Comparison of ENCODE assay signal across 10 cellular contexts in genomic region chr19:17311455-17312248, GRCh38. TPM values are rescaled to one million over a fixed set of nuclear protein-coding genes. Genes with fewer than 3 reads are reported as not detected.
DNase-seq lines count a peak whose midpoint lies in the region; ATAC-seq and TF ChIP-seq lines count a peak whose summit lies in the region.
"Had no signal": no experiment of that assay in that cellular context is flagged by ENCODE, and none has a peak within 500 bp of the region (broad histone marks: within the 10 kb centered on the region; RNA-seq: fewer than 3 reads in every experiment).

No MANE protein-coding gene starts in this region.

- H3K4me3 Mint-ChIP-seq in MCF 10A (ENCODE audit: unreplicated experiment) (peak overlapping the region; percentile 57), WTC11 (peak overlapping the region; percentile 88)
- H3K4me3 Mint-ChIP-seq in stimulated activated naive CD8-positive, alpha-beta T cell treated with anti-CD3 and anti-CD28 coated beads, Interleukin-15, amount 100 ng/mL, for 72 hours, result peak overlapping the region; percentile 3 to 53

- H3K9me3 ChIP-seq in breast epithelium, result no peaks in the 10 kb centered on the region

- no peaks in the 10 kb centered on the region for H3K27me3 ChIP-seq in breast epithelium

- no peak for TF ChIP-seq POLR2A in breast epithelium (IDR thresholded peaks at IDR 0.05)

- H3K4me3 ChIP-seq in breast epithelium (no peak overlapping the region), foreskin fibroblast (ENCODE audit: low read depth in 1 of 2, low read length in 2 of 2) (no peak overlapping the region)

- H3K4me1 Mint-ChIP-seq in MCF 10A (ENCODE audit: insufficient read depth, unreplicated experiment) (peaks cover 29% of the 10 kb centered on the region), WTC11 (peaks cover 20% of the 10 kb centered on the region)
- peaks cover 64% of the 10 kb centered on the region for H3K4me1 Mint-ChIP-seq in stimulated activated naive CD8-positive, alpha-beta T cell treated with anti-CD3 and anti-CD28 coated beads, Interleukin-15, amount 100 ng/mL, for 72 hours

- POLR2A ChIA-PET in MCF 10A (lab: Yijun Ruan, JAX) (interaction anchor here (0.7 to 10.5 kb wide), 4 partner anchors 8 to 68 kb away, joined by 3 to 152 read pairs (median 4); partner anchors contain the start of genes ABHD8, ANO8 and GTPBP3), WTC11 (lab: Charles Lee) (interaction anchor here (0.7 kb wide), 1 partner anchor 17 kb away, joined by 3 read pairs; no protein-coding TSS in a partner anchor)

- TF ChIP-seq CTCF in MCF 10A (IDR thresholded peaks at IDR 0.05; ENCODE audit: unreplicated experiment) (no peak), breast epithelium (IDR thresholded peaks at IDR 0.05) (no peak), WTC11 (IDR thresholded peaks at IDR 0.05) (no peak), foreskin fibroblast (IDR thresholded peaks at IDR 0.05; ENCODE audit: low read depth, low read length) (no peak)

- no peaks in the 10 kb centered on the region for H3K36me3 ChIP-seq in breast epithelium

- peaks cover 5 to 7% of the 10 kb centered on the region in 2 donors for H3K4me1 ChIP-seq in breast epithelium

- no TSS peak for BruUV-seq in MCF 10A (replicated peaks; lab: Mats Ljungman, UMichigan)

- DNase-seq in MCF 10A (ENCODE audit: unreplicated experiment), result peak; percentile 83
- DNase-seq in breast epithelium (ENCODE audit: low spot score in 2 of 2), result no peak
- no peak for DNase-seq in WTC11 (ENCODE audit: low spot score)
- DNase-seq in foreskin fibroblast, result peak; percentile 41 to 68
- DNase-seq in stimulated activated naive CD8-positive, alpha-beta T cell treated with anti-CD3 and anti-CD28 coated beads, Interleukin-15, amount 100 ng/mL, for 72 hours, result no peak
- no peak for DNase-seq in RKO (ENCODE audit: low spot score)
- DNase-seq: posterior cingulate gyrus had no signal

- intact Hi-C loops in MCF 10A (cut with micrococcal nuclease) (no loop called here), breast epithelium (cut with DNase I; ENCODE audit: low total_unique reads) (no loop called here)

- ATAC-seq in WTC11 (no peak), HG03280 (IDR thresholded peaks at IDR 0.05; ENCODE audit: unreplicated experiment) (no peak), HG03095 (IDR thresholded peaks at IDR 0.05; ENCODE audit: unreplicated experiment) (no peak)
- no peak for ATAC-seq in stimulated activated naive CD8-positive, alpha-beta T cell treated with anti-CD3 and anti-CD28 coated beads, Interleukin-15, amount 100 ng/mL, for 72 hours

- H3K36me3 Mint-ChIP-seq in MCF 10A (ENCODE audit: insufficient read depth, unreplicated experiment) (peaks cover 19% of the 10 kb centered on the region), WTC11 (peaks cover 23% of the 10 kb centered on the region)

- H3K27me3 Mint-ChIP-seq in MCF 10A (ENCODE audit: insufficient read depth, unreplicated experiment) (no peaks in the 10 kb centered on the region), WTC11 (ENCODE audit: low read depth) (no peaks in the 10 kb centered on the region)
- no peaks in the 10 kb centered on the region for H3K27me3 Mint-ChIP-seq in stimulated activated naive CD8-positive, alpha-beta T cell treated with anti-CD3 and anti-CD28 coated beads, Interleukin-15, amount 100 ng/mL, for 72 hours

- no peaks in the 10 kb centered on the region for H3K9me3 Mint-ChIP-seq in MCF 10A (ENCODE audit: unreplicated experiment)
- H3K9me3 Mint-ChIP-seq in WTC11, result no peaks in the 10 kb centered on the region
- no peaks in the 10 kb centered on the region for H3K9me3 Mint-ChIP-seq in stimulated activated naive CD8-positive, alpha-beta T cell treated with anti-CD3 and anti-CD28 coated beads, Interleukin-15, amount 100 ng/mL, for 72 hours

- no peak overlapping the region for H3K27ac ChIP-seq in breast epithelium
- H3K27ac ChIP-seq: HL-60 had no signal

- CTCF ChIA-PET in MCF 10A (lab: Yijun Ruan, JAX), result interaction anchor here (0.6 kb wide), 2 partner anchors 14 to 19 kb away, joined by 3 read pairs; no protein-coding TSS in a partner anchor
- CTCF ChIA-PET in WTC11 (lab: Charles Lee), result interaction anchor here (0.6 to 1.2 kb wide), 2 partner anchors 16 to 132 kb away, joined by 4 read pairs; no protein-coding TSS in a partner anchor

- peak overlapping the region; percentile 52 for H3K27ac Mint-ChIP-seq in MCF 10A (ENCODE audit: low read depth, unreplicated experiment)
- H3K27ac Mint-ChIP-seq in WTC11, result peak overlapping the region; percentile 48; the same call in 1 of the 2 replicates
- peak overlapping the region; percentile 48 to 69 for H3K27ac Mint-ChIP-seq in stimulated activated naive CD8-positive, alpha-beta T cell treated with anti-CD3 and anti-CD28 coated beads, Interleukin-15, amount 100 ng/mL, for 72 hours

TF ChIP-seq in WTC11, 78 proteins besides CTCF, POLR2A, EP300 and RAD21 (continues in another document):
- TF ChIP-seq NFATC4 (CRISPR knock-in tag; IDR thresholded peaks at IDR 0.05) (no peak), OVOL2 (CRISPR knock-in tag; IDR thresholded peaks at IDR 0.05; ENCODE audit: borderline replicate concordance) (no peak), ZNF219 (CRISPR knock-in tag; IDR thresholded peaks at IDR 0.05; ENCODE audit: borderline replicate concordance) (no peak), ZNF138 (CRISPR knock-in tag; conservative IDR thresholded peaks at IDR 0.05) (no peak), TP53 (CRISPR knock-in tag; IDR thresholded peaks at IDR 0.05) (no peak), TCF7 (CRISPR knock-in tag; IDR thresholded peaks at IDR 0.05; ENCODE audit: low read depth) (no peak)
- TF ChIP-seq, protein P1, sequence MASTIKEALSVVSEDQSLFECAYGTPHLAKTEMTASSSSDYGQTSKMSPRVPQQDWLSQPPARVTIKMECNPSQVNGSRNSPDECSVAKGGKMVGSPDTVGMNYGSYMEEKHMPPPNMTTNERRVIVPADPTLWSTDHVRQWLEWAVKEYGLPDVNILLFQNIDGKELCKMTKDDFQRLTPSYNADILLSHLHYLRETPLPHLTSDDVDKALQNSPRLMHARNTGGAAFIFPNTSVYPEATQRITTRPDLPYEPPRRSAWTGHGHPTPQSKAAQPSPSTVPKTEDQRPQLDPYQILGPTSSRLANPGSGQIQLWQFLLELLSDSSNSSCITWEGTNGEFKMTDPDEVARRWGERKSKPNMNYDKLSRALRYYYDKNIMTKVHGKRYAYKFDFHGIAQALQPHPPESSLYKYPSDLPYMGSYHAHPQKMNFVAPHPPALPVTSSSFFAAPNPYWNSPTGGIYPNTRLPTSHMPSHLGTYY (CRISPR knock-in tag; IDR thresholded peaks at IDR 0.05), result no peak
- TF ChIP-seq, protein P2, sequence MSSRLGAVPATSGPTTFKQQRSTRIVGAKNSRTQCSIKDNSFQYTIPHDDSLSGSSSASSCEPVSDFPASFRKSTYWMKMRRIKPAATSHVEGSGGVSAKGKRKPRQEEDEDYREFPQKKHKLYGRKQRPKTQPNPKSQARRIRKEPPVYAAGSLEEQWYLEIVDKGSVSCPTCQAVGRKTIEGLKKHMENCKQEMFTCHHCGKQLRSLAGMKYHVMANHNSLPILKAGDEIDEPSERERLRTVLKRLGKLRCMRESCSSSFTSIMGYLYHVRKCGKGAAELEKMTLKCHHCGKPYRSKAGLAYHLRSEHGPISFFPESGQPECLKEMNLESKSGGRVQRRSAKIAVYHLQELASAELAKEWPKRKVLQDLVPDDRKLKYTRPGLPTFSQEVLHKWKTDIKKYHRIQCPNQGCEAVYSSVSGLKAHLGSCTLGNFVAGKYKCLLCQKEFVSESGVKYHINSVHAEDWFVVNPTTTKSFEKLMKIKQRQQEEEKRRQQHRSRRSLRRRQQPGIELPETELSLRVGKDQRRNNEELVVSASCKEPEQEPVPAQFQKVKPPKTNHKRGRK (CRISPR knock-in tag; IDR thresholded peaks at IDR 0.05; ENCODE audit: borderline replicate concordance), result no peak
- TF ChIP-seq, protein P3, sequence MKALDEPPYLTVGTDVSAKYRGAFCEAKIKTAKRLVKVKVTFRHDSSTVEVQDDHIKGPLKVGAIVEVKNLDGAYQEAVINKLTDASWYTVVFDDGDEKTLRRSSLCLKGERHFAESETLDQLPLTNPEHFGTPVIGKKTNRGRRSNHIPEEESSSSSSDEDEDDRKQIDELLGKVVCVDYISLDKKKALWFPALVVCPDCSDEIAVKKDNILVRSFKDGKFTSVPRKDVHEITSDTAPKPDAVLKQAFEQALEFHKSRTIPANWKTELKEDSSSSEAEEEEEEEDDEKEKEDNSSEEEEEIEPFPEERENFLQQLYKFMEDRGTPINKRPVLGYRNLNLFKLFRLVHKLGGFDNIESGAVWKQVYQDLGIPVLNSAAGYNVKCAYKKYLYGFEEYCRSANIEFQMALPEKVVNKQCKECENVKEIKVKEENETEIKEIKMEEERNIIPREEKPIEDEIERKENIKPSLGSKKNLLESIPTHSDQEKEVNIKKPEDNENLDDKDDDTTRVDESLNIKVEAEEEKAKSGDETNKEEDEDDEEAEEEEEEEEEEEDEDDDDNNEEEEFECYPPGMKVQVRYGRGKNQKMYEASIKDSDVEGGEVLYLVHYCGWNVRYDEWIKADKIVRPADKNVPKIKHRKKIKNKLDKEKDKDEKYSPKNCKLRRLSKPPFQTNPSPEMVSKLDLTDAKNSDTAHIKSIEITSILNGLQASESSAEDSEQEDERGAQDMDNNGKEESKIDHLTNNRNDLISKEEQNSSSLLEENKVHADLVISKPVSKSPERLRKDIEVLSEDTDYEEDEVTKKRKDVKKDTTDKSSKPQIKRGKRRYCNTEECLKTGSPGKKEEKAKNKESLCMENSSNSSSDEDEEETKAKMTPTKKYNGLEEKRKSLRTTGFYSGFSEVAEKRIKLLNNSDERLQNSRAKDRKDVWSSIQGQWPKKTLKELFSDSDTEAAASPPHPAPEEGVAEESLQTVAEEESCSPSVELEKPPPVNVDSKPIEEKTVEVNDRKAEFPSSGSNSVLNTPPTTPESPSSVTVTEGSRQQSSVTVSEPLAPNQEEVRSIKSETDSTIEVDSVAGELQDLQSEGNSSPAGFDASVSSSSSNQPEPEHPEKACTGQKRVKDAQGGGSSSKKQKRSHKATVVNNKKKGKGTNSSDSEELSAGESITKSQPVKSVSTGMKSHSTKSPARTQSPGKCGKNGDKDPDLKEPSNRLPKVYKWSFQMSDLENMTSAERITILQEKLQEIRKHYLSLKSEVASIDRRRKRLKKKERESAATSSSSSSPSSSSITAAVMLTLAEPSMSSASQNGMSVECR (CRISPR knock-in tag; IDR thresholded peaks at IDR 0.05; ENCODE audit: borderline replicate concordance), result no peak

RNA-seq across cellular contexts. Expression of gene DDA1, which starts 2.3 kb away (rescaled TPM):
- 57.4 and 60.4 TPM in 2 replicates for total RNA-seq in MCF 10A (2022)
- 10 to 100 TPM in 2 of 3 donors, 1 to 10 TPM in 1; 9.2 to 18.7 (median 11.1) TPM for total RNA-seq in breast epithelium
- 36.2 to 42.8 TPM (median 37.0 TPM) in 3 replicates for total RNA-seq in WTC11 (2021)

RNA-seq across cellular contexts. Expression of gene MRPL34, which starts 6.0 kb away (rescaled TPM):
- total RNA-seq in MCF 10A (2022) (58.8 and 65.8 TPM in 2 replicates), breast epithelium (100 to 1,000 TPM in 1 of 3 donors, 10 to 100 TPM in 2; 88.5 to 139 (median 98.0) TPM), WTC11 (2021) (117 to 130 TPM (median 122 TPM) in 3 replicates)

RNA-seq across cellular contexts. Expression of gene ABHD8, which starts 8.4 kb away (rescaled TPM):
- total RNA-seq in MCF 10A (2022) (4.1 and 6.4 TPM in 2 replicates), breast epithelium (10 to 100 TPM in 2 of 3 donors, 1 to 10 TPM in 1; 6.7 to 14.4 (median 11.0) TPM), WTC11 (2021) (13.2 to 18.1 TPM (median 17.6 TPM) in 3 replicates)

RNA-seq across cellular contexts. Expression of gene ANO8, which starts 23.0 kb away (rescaled TPM):
- total RNA-seq in MCF 10A (2022) (13.0 and 14.5 TPM in 2 replicates), breast epithelium (1 to 10 TPM; 5.1 to 7.2 (median 5.9) TPM), WTC11 (2021) (30.5 to 35.4 TPM (median 32.6 TPM) in 3 replicates)

RNA-seq across cellular contexts. Expression of gene GTPBP3, which starts 25.7 kb away (rescaled TPM):
- total RNA-seq in MCF 10A (2022) (24.8 and 27.9 TPM in 2 replicates), breast epithelium (10 to 100 TPM; 15.5 to 22.6 (median 17.7) TPM), WTC11 (2021) (79.1 to 93.0 TPM (median 80.8 TPM) in 3 replicates)

Comparison
In these comparisons a context has a peak if more than half of its experiments do, and no peak if none do; other contexts are left out.
1. DNase-seq: peak in MCF 10A (single experiment) and foreskin fibroblast (2 of 2); none in breast epithelium (0 of 2), WTC11 (single experiment), stimulated activated naive CD8-positive, alpha-beta T cell treated with anti-CD3 and anti-CD28 coated beads, Interleukin-15, amount 100 ng/mL, for 72 hours (0 of 2) and RKO (single experiment).
2. H3K4me3 Mint-ChIP-seq: peak in every context shown above with its lines; median percentile 88 in WTC11; 57 in MCF 10A; 28 in stimulated activated naive CD8-positive, alpha-beta T cell treated with anti-CD3 and anti-CD28 coated beads, Interleukin-15, amount 100 ng/mL, for 72 hours.
3. Peak in every context shown above with its lines, with median percentiles within 50 percentile points of each other: H3K27ac Mint-ChIP-seq.